In the genomic region with DNA sequence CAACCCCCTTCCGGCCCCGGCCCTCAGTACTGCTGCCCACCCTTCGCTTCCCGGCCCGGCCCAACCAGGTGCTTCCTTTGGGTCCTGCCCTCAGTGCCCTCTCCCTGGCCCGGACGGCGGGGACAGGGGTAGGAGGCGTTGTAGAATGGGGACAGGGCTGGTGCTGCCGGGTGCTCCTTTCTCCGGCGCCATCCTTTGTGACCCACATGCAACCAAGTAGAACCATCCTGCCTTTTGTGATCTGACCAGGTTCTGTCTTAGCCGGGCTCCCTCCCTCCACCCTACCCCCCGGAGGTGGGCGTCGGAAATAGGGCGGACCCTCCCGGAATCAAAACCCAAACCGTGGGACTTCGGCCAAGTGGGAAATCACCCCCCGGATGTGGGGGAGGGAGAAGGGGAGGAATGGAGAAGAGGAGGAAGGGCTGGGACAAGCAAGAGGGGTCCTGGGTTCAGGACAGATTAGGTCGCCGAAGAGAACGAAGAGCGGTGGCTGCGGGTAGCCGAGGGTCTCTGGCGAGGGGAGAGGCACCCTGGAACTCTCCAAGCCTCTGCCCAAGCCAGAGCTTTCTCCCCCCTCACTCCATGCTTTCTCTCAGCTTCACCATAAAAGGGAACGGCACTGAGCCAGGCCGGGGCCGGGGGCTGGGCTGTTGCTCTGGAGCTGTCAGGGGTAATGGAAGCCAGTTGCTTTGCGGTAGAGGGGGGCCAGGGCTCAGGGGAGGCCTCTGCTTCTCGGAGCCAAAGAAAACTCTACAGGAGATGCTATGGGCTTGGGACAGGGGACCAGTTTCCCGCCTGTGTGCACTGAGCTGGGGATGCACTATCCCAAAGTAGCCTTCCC, we compare ENCODE assay signal across 9 cellular contexts. TPM values are rescaled to one million over a fixed set of nuclear protein-coding genes. Genes with fewer than 3 reads are reported as not detected.
DNase-seq lines count a peak whose midpoint lies in the region; ATAC-seq, FAIRE-seq and TF ChIP-seq lines count a peak whose summit lies in the region.
"Had no signal": no experiment of that assay in that cellular context is flagged by ENCODE, and none has a peak within 500 bp of the region (broad histone marks: within the 10 kb centered on the region; RNA-seq: fewer than 3 reads in every experiment).

No MANE protein-coding gene starts in this region.

- no peaks in the 10 kb centered on the region for H3K9me3 ChIP-seq in esophagus muscularis mucosa

- peak overlapping the region; percentile 90 for H3K4me3 Mint-ChIP-seq in natural killer cell treated with Interleukin-12 subunit alpha and Interleukin-12 subunit beta and Interleukin-15 and Interleukin-18, amount 100 ng/mL, for 72 hours

- no peaks in the 10 kb centered on the region for H3K27me3 ChIP-seq in esophagus muscularis mucosa

- peak overlapping the region; percentile 77 to 87 for H3K27ac Mint-ChIP-seq in natural killer cell treated with Interleukin-12 subunit alpha and Interleukin-12 subunit beta and Interleukin-15 and Interleukin-18, amount 100 ng/mL, for 72 hours

- TF ChIP-seq CTCF in WI38 (IDR thresholded peaks at IDR 0.05; ENCODE audit: low read depth, low read length) (no peak), esophagus muscularis mucosa (IDR thresholded peaks at IDR 0.05) (no peak)

- TF ChIP-seq POLR2A in esophagus muscularis mucosa (IDR thresholded peaks at IDR 0.05; ENCODE audit: low read depth): no peak

- no peaks in the 10 kb centered on the region for H3K27me3 Mint-ChIP-seq in natural killer cell treated with Interleukin-12 subunit alpha and Interleukin-12 subunit beta and Interleukin-15 and Interleukin-18, amount 100 ng/mL, for 72 hours

- peak overlapping the region; percentile 64 for H3K4me3 ChIP-seq in WI38 (ENCODE audit: low read depth, low read length)
- H3K4me3 ChIP-seq in esophagus muscularis mucosa: peak overlapping the region; percentile 75 to 98 (median 90)

- WGBS in esophagus muscularis mucosa: under 1% methylated on average over 27 of the region's 34 CpGs

- peaks cover 16% of the 10 kb centered on the region for H3K36me3 Mint-ChIP-seq in natural killer cell treated with Interleukin-12 subunit alpha and Interleukin-12 subunit beta and Interleukin-15 and Interleukin-18, amount 100 ng/mL, for 72 hours

- H3K4me1 ChIP-seq in esophagus muscularis mucosa: peaks cover 64 to 91% (median 87%) of the 10 kb centered on the region in 4 donors

- no peak for TF ChIP-seq EP300 in esophagus muscularis mucosa (IDR thresholded peaks at IDR 0.05)

- ATAC-seq in HG02981 (IDR thresholded peaks at IDR 0.05; ENCODE audit: unreplicated experiment): peak; percentile 14
- no peak for ATAC-seq in natural killer cell treated with Interleukin-12 subunit alpha and Interleukin-12 subunit beta and Interleukin-15 and Interleukin-18, amount 100 ng/mL, for 72 hours

- no peaks in the 10 kb centered on the region for H3K9me3 Mint-ChIP-seq in natural killer cell treated with Interleukin-12 subunit alpha and Interleukin-12 subunit beta and Interleukin-15 and Interleukin-18, amount 100 ng/mL, for 72 hours

- peaks cover 72 to 75% of the 10 kb centered on the region in 2 donors for H3K4me1 Mint-ChIP-seq in natural killer cell treated with Interleukin-12 subunit alpha and Interleukin-12 subunit beta and Interleukin-15 and Interleukin-18, amount 100 ng/mL, for 72 hours (ENCODE audit: low read depth in 2 of 2)

- FAIRE-seq in urothelium cell line (lab: Jason Lieb, UNC): no peak
- FAIRE-seq: A204.1 had no signal

- peaks cover 5 to 34% (median 23%) of the 10 kb centered on the region in 4 donors for H3K36me3 ChIP-seq in esophagus muscularis mucosa

- intact Hi-C loops in esophagus muscularis mucosa (cut with DNase I): loop anchor here (2.0 kb wide), 1 partner anchor 21 kb away; the partner anchor contains the start of gene AGBL5

- DNase-seq in DMS 273 (lab: John Stamatoyannopoulos, UW; ENCODE audit: unreplicated experiment) (peak; percentile 52), DMS 273 treated with DMSO at 0.1 percent for 48 hours (lab: John Stamatoyannopoulos, UW) (no peak), esophagus muscularis mucosa (ENCODE audit: extremely low spot score) (peak; percentile 97), urothelium cell line (ENCODE audit: low spot score) (peak; percentile 39), 8988T (no peak)
- DNase-seq in natural killer cell treated with Interleukin-12 subunit alpha and Interleukin-12 subunit beta and Interleukin-15 and Interleukin-18, amount 100 ng/mL, for 72 hours (ENCODE audit: low spot score): peak; percentile 80

- H3K27ac ChIP-seq in esophagus muscularis mucosa (replicated peaks in 1 of 4): peak overlapping the region; percentile 98 to 99 (median 98)

RNA-seq across cellular contexts. Expression of gene OST4, which starts 0.8 kb away (rescaled TPM):
- 100 to 1,000 TPM; 200 to 352 (median 243) TPM for total RNA-seq in esophagus muscularis mucosa
- 100 to 1,000 TPM; 286 to 393 TPM for total RNA-seq in natural killer cell treated with Interleukin-12 subunit alpha and Interleukin-12 subunit beta and Interleukin-15 and Interleukin-18, amount 100 ng/mL, for 72 hours

RNA-seq across cellular contexts. Expression of gene EMILIN1, which starts 6.2 kb away (rescaled TPM):
- total RNA-seq in esophagus muscularis mucosa: 100 to 1,000 TPM; 126 to 288 (median 168) TPM
- total RNA-seq in natural killer cell treated with Interleukin-12 subunit alpha and Interleukin-12 subunit beta and Interleukin-15 and Interleukin-18, amount 100 ng/mL, for 72 hours: 10 to 100 TPM in 1 of 2 donors, 1 to 10 TPM in 1; 8.7 to 14.2 TPM

RNA-seq across cellular contexts. Expression of gene KHK, which starts 14.4 kb away (rescaled TPM):
- total RNA-seq in esophagus muscularis mucosa: 1 to 10 TPM; 1.2 to 6.3 (median 1.7) TPM
- 1 to 10 TPM; 2.5 to 5.1 TPM for total RNA-seq in natural killer cell treated with Interleukin-12 subunit alpha and Interleukin-12 subunit beta and Interleukin-15 and Interleukin-18, amount 100 ng/mL, for 72 hours

RNA-seq across cellular contexts. Expression of gene AGBL5, which starts 20.7 kb away (rescaled TPM):
- total RNA-seq in esophagus muscularis mucosa: 10 to 100 TPM; 19.5 to 29.2 (median 24.1) TPM
- total RNA-seq in natural killer cell treated with Interleukin-12 subunit alpha and Interleukin-12 subunit beta and Interleukin-15 and Interleukin-18, amount 100 ng/mL, for 72 hours: 10 to 100 TPM; 12.5 to 20.5 TPM

RNA-seq across cellular contexts. Expression of gene TMEM214, which starts 39.4 kb away (rescaled TPM):
- 10 to 100 TPM; 26.7 to 47.7 (median 35.3) TPM for total RNA-seq in esophagus muscularis mucosa
- 100 to 1,000 TPM; 132 to 176 TPM for total RNA-seq in natural killer cell treated with Interleukin-12 subunit alpha and Interleukin-12 subunit beta and Interleukin-15 and Interleukin-18, amount 100 ng/mL, for 72 hours

Comparison
In these comparisons a context has a peak if more than half of its experiments do, and no peak if none do; other contexts are left out.
1. DNase-seq: peak in DMS 273 (single experiment), esophagus muscularis mucosa (single experiment), natural killer cell treated with Interleukin-12 subunit alpha and Interleukin-12 subunit beta and Interleukin-15 and Interleukin-18, amount 100 ng/mL, for 72 hours (single experiment) and urothelium cell line (single experiment); none in DMS 273 treated with DMSO at 0.1 percent for 48 hours (single experiment) and 8988T (single experiment).
2. RNA of gene EMILIN1, which starts 6.2 kb away (total RNA-seq): 126 to 288 TPM in esophagus muscularis mucosa; 8.7 to 14.2 TPM in natural killer cell treated with Interleukin-12 subunit alpha and Interleukin-12 subunit beta and Interleukin-15 and Interleukin-18, amount 100 ng/mL, for 72 hours; every median in the first group is over 4 times any median in the second.